ENCODE assay signal across 8 cellular contexts in the genomic region with DNA sequence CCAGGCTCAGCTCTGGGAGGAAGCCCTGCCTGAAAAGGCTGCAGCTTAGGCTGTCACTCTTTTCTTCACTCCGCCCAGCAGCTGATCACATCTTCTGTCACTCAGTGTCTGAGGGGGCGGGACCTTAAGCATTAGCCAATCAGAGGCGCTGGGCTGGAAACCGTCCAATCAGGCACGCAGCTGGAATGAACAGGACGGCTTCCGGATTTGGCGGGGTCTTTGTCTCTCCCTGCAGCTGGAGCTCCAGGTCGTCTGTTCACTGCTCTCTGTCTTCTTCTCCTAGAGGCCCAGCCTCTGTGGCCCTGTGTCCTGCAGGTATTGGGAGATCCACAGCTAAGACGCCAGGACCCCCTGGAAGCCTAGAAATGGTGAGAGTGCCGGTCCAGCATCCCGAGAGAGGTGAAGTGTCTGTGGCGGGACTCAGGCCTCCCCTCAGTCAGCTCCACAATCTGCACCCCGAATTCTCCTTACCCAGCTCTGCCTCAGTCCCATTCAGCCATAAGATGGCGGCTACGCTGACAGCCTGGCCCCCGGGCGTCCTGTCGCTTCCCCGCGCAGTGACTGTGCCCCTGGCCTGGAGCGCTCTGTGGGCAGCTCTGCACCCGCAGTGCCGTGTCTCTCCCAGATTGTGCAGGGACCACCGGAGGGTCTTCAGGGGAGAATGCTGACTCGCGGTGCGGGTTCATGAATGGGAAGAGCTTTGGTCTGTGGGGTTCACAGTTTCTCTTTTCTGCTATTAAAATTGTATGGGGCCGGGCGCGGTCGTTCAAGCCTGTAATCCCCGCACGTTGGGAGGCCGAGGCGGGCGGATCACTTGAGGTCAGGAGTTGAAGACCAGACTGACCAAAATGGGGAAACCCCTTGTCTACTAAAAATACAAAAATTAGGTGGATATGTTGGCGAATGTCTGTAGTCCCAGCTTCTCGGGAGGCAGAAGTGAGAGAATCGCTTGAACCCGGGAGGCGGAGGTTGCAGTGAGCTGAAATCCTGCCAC. TPM values are rescaled to one million over a fixed set of nuclear protein-coding genes. Genes with fewer than 3 reads are reported as not detected.
A peak's percentile ranks its signal among the peaks of the same experiment; 100 is the strongest.
DNase-seq lines count a peak whose midpoint lies in the region; ATAC-seq and TF ChIP-seq lines count a peak whose summit lies in the region.

Gene ZNF66, plus strand, starts transcription at position 222 of the 994 bp plus-strand sequence. Its CDS starts 144 bp downstream, at position 366.

- H3K9me3 Mint-ChIP-seq in CD8-positive, alpha-beta memory T cell = no peaks in the 10 kb centered on the region

- H3K9ac ChIP-seq in OCI-LY3 (ENCODE audit: low read length) (peak within 1 kb of the TSS; percentile 95), mucosa of stomach (ENCODE audit: low read length) (peak within 1 kb of the TSS; percentile 84)

- H3K79me2 ChIP-seq in OCI-LY3 (ENCODE audit: low read length) = peaks cover 50% of the 10 kb centered on the region

- H3K4me1 Mint-ChIP-seq in CD8-positive, alpha-beta memory T cell = peaks cover 23 to 45% (median 38%) of the 10 kb centered on the region in 3 donors

- peak; percentile 88 to 96 (median 93) for DNase-seq in CD8-positive, alpha-beta memory T cell
- peak; percentile 90 to 98 for DNase-seq in HL-60 (ENCODE audit: low read depth in 1 of 2, low spot score in 1 of 2)
- DNase-seq in activated T-cell treated with anti-CD3 and anti-CD28 coated beads for 48 hours (ENCODE audit: low read depth) = peak; percentile 86
- peak; percentile 93 for DNase-seq in stimulated activated CD8-positive, alpha-beta memory T cell treated with anti-CD3 and anti-CD28 coated beads, Interleukin-4, amount 100 ng/mL, for 48 hours

- no peaks in the 10 kb centered on the region for H3K9me3 ChIP-seq in CD8-positive, alpha-beta memory T cell (ENCODE audit: low read length)
- H3K9me3 ChIP-seq in OCI-LY3 (ENCODE audit: insufficient read depth, low read length) (peaks cover 10% of the 10 kb centered on the region; the same call in 1 of the 2 replicates), esophagus (ENCODE audit: control insufficient read depth in 2 of 2, insufficient read depth in 1 of 2, low read depth in 1 of 2, low read length in 1 of 2) (no peaks in the 10 kb centered on the region), mucosa of stomach (ENCODE audit: control insufficient read depth, low read length) (no peaks in the 10 kb centered on the region)

- POLR2A ChIA-PET in CD8-positive, alpha-beta memory T cell (lab: Charles Lee) = interaction anchor here (0.6 to 2.2 kb wide), 13 partner anchors 37 to 1583 kb away, joined by 3 to 15 read pairs (median 4); partner anchors contain the start of genes ZNF429, ZNF430, ZNF431 and ZNF486

- TF ChIP-seq CTCF in HL-60 (IDR thresholded peaks at IDR 0.05; ENCODE audit: insufficient read depth, low read length) (no peak), OCI-LY3 (IDR thresholded peaks at IDR 0.05; ENCODE audit: low read depth, low read length) (no peak)

- H3K4me1 ChIP-seq in CD8-positive, alpha-beta memory T cell (ENCODE audit: insufficient read depth, low read length) = no peaks in the 10 kb centered on the region
- no peaks in the 10 kb centered on the region for H3K4me1 ChIP-seq in OCI-LY3 (ENCODE audit: low read length)
- no peaks in the 10 kb centered on the region for H3K4me1 ChIP-seq in esophagus (ENCODE audit: control insufficient read depth in 2 of 2, insufficient read depth in 2 of 2, low read length in 1 of 2)
- H3K4me1 ChIP-seq in mucosa of stomach (ENCODE audit: control insufficient read depth, insufficient read depth, low read length) = no peaks in the 10 kb centered on the region

- peaks cover 12 to 26% (median 19%) of the 10 kb centered on the region in 3 donors for H3K36me3 Mint-ChIP-seq in CD8-positive, alpha-beta memory T cell

- peak within 1 kb of the TSS; percentile 89 for H3K27ac ChIP-seq in CD8-positive, alpha-beta memory T cell (ENCODE audit: low read depth, low read length)
- H3K27ac ChIP-seq in HL-60 (replicated peaks) (peak within 1 kb of the TSS; percentile 85), OCI-LY3 (ENCODE audit: low read length) (peak within 1 kb of the TSS; percentile 84), esophagus (ENCODE audit: low read depth in 2 of 2, low read length in 1 of 2) (peak within 1 kb of the TSS; percentile 77 to 82)

- peaks cover 0 to 3% of the 10 kb centered on the region in 2 donors for H3K27me3 Mint-ChIP-seq in CD8-positive, alpha-beta memory T cell

- ATAC-seq in GM19452 (IDR thresholded peaks at IDR 0.05; ENCODE audit: unreplicated experiment) = peak; percentile 98

- no peaks in the 10 kb centered on the region for H3K27me3 ChIP-seq in CD8-positive, alpha-beta memory T cell (ENCODE audit: insufficient read depth, low read length, poor library complexity, severe bottlenecking)
- H3K27me3 ChIP-seq in HL-60 (ENCODE audit: insufficient read depth, poor library complexity, severe bottlenecking) (no peaks in the 10 kb centered on the region), OCI-LY3 (ENCODE audit: low read depth, low read length) (no peaks in the 10 kb centered on the region), esophagus (ENCODE audit: control insufficient read depth in 1 of 2, insufficient read depth in 2 of 2, low read length in 2 of 2) (no peaks in the 10 kb centered on the region), mucosa of stomach (ENCODE audit: control insufficient read depth, insufficient read depth, low read length) (no peaks in the 10 kb centered on the region)

- H2AFZ ChIP-seq in OCI-LY3 (ENCODE audit: low read depth, low read length) = 0 out of 2 replicates have a peak within 1 kb of the TSS, but pooled peaks have one; percentile 16

- H3K4me2 ChIP-seq in OCI-LY3 (ENCODE audit: low read length) = peak within 1 kb of the TSS; percentile 64

- WGBS in esophagus, 2 donors = 1 to 2% methylated on average over 42 of the region's 42 CpGs

- peak within 1 kb of the TSS; percentile 99 for H3K4me3 ChIP-seq in CD8-positive, alpha-beta memory T cell (ENCODE audit: low read length)
- H3K4me3 ChIP-seq in HL-60 (replicated peaks; ENCODE audit: insufficient read depth, low read length) (peak within 1 kb of the TSS; percentile 68), OCI-LY3 (ENCODE audit: low read length) (peak within 1 kb of the TSS; percentile 94), esophagus (ENCODE audit: low read depth in 1 of 2, low read length in 2 of 2) (peak within 1 kb of the TSS; percentile 72 to 91), mucosa of stomach (ENCODE audit: low read length) (peak within 1 kb of the TSS; percentile 90)

- no peaks in the 10 kb centered on the region for H4K20me1 ChIP-seq in OCI-LY3 (ENCODE audit: insufficient read depth, low read length)

- peak within 1 kb of the TSS; percentile 82 to 99 (median 96) for H3K27ac Mint-ChIP-seq in CD8-positive, alpha-beta memory T cell

- CTCF ChIA-PET in CD8-positive, alpha-beta memory T cell (lab: Charles Lee) = interaction anchor here (0.7 to 1.5 kb wide), 3 partner anchors 10 to 244 kb away, joined by 3 to 5 read pairs (median 3); partner anchors contain the start of genes ZNF430 and ZNF737

- H3K36me3 ChIP-seq in CD8-positive, alpha-beta memory T cell (ENCODE audit: insufficient read depth, low read length) = no peaks in the 10 kb centered on the region
- peaks cover 34% of the 10 kb centered on the region for H3K36me3 ChIP-seq in OCI-LY3 (replicated peaks; ENCODE audit: low read depth, low read length)
- no peaks in the 10 kb centered on the region for H3K36me3 ChIP-seq in esophagus (ENCODE audit: control insufficient read depth in 2 of 2, insufficient read depth in 2 of 2, low read length in 1 of 2)
- H3K36me3 ChIP-seq in mucosa of stomach (ENCODE audit: control insufficient read depth, insufficient read depth, low read length) = no peaks in the 10 kb centered on the region

- peak within 1 kb of the TSS; percentile 97 to 100 (median 99) for H3K4me3 Mint-ChIP-seq in CD8-positive, alpha-beta memory T cell

RNA-seq across cellular contexts. Expression of gene ZNF66, which starts in this region (rescaled TPM):
- 1 to 10 TPM; 7.4 to 8.6 TPM for total RNA-seq in CD8-positive, alpha-beta memory T cell
- 4.4 TPM for polyA plus RNA-seq in CD8-positive, alpha-beta memory T cell
- polyA plus RNA-seq in esophagus = 1 to 10 TPM; 1.0 to 1.2 TPM

Comparison
In these comparisons a context has a peak if more than half of its experiments do, and no peak if none do; other contexts are left out.
1. Peak in every context shown above with its lines: DNase-seq, ATAC-seq, H3K4me3 ChIP-seq and H3K27ac ChIP-seq.